ENCODE assay signal across 23 cellular contexts in genomic region chr3:15032650-15033049, GRCh38.
"Had no signal": no experiment of that assay in that cellular context is flagged by ENCODE, and none has a peak within 500 bp of the region (broad histone marks: within the 10 kb centered on the region; RNA-seq: fewer than 3 reads in every experiment).

No MANE protein-coding gene starts in this region.

- H3K27me3 Mint-ChIP-seq: activated naive CD8-positive, alpha-beta T cell had no signal

- H3K4me1 Mint-ChIP-seq: WTC11 had no signal

- H3K9me3 Mint-ChIP-seq: WTC11 had no signal

- H3K36me3 Mint-ChIP-seq: activated naive CD8-positive, alpha-beta T cell had no signal

- H3K27me3 ChIP-seq: brain microvascular endothelial cell, cardiac muscle cell had no signal

- H3K27ac Mint-ChIP-seq: activated naive CD8-positive, alpha-beta T cell; WTC11 had no signal

- H3K27ac ChIP-seq: brain microvascular endothelial cell, cardiac muscle cell had no signal

- H3K4me3 ChIP-seq: cardiac muscle cell had no signal

- DNase-seq: activated CD4-positive, alpha-beta T cell treated with anti-CD3 and anti-CD28 coated beads for 48 hours; activated CD4-positive, alpha-beta T cell treated with anti-CD3 and anti-CD28 coated beads, Interleukin-2, amount 50 U/mL, for 48 hours; activated CD4-positive, CD25-positive, alpha-beta regulatory T cell treated with anti-CD3 and anti-CD28 coated beads, Interleukin-2, amount 50 U/mL, for 72 hours; activated effector memory CD4-positive, alpha-beta T cell treated with Interleukin-2 at 50 U/mL for 16 hours; activated naive CD4-positive, alpha-beta T cell; activated T-cell treated with anti-CD3 and anti-CD28 coated beads for 4 hours; brain microvascular endothelial cell; Kasumi-1; KBM-7; NCI-H1048; NCI-H146; NCI-H1930; NCI-H345; NCI-H510A; NCI-H526 treated with DMSO at 0.1 percent for 48 hours; NCI-H82; RPMI8226; SW 1271 had no signal

- ATAC-seq: Right ventricle myocardium inferior, SK-N-SH treated with all-trans-retinoic acid at 6 μM for 48 hours, WTC11 had no signal

- H3K4me3 Mint-ChIP-seq: activated naive CD8-positive, alpha-beta T cell; WTC11 had no signal
